8 cellular contexts compared by ENCODE assay signal in genomic region chr2:227033471-227034148, GRCh38.
A peak's percentile ranks its signal among the peaks of the same experiment; 100 is the strongest.
DNase-seq lines count a peak whose midpoint lies in the region; ATAC-seq and TF ChIP-seq lines count a peak whose summit lies in the region.

No MANE protein-coding gene starts in this region.

- H3K27ac Mint-ChIP-seq in activated CD4-positive, alpha-beta T cell treated with anti-CD3 and anti-CD28 coated beads, Interleukin-2, amount 10 ng/mL, durations not matched to agents 24 days and 14 days, result no peak overlapping the region
- H3K27ac Mint-ChIP-seq in activated naive CD8-positive, alpha-beta T cell treated with anti-CD3 and anti-CD28 coated beads for 36 hours, result no peak overlapping the region

- peak; percentile 68 for DNase-seq in activated CD4-positive, alpha-beta T cell treated with anti-CD3 and anti-CD28 coated beads, Interleukin-2, amount 10 ng/mL, durations not matched to agents 24 days and 14 days
- DNase-seq in activated CD4-positive, alpha-beta T cell treated with anti-CD3 and anti-CD28 coated beads, Interleukin-2, amount 50 U/mL, for 4 hours, result no peak
- peak; percentile 15 for DNase-seq in activated naive CD8-positive, alpha-beta T cell treated with anti-CD3 and anti-CD28 coated beads for 36 hours
- DNase-seq in iris pigment epithelial cell (ENCODE audit: low read depth), result peak; percentile 59
- DNase-seq in stromal cell of bone marrow (ENCODE audit: low read depth), result peak; percentile 15
- no peak for DNase-seq in MV-4-11 (lab: John Stamatoyannopoulos, UW)

- no peaks in the 10 kb centered on the region for H3K36me3 Mint-ChIP-seq in activated CD4-positive, alpha-beta T cell treated with anti-CD3 and anti-CD28 coated beads, Interleukin-2, amount 10 ng/mL, durations not matched to agents 24 days and 14 days (ENCODE audit: low read depth)
- no peaks in the 10 kb centered on the region for H3K36me3 Mint-ChIP-seq in activated naive CD8-positive, alpha-beta T cell treated with anti-CD3 and anti-CD28 coated beads for 36 hours

- peaks cover 5% of the 10 kb centered on the region for H3K9me3 Mint-ChIP-seq in activated CD4-positive, alpha-beta T cell treated with anti-CD3 and anti-CD28 coated beads, Interleukin-2, amount 10 ng/mL, durations not matched to agents 24 days and 14 days
- no peaks in the 10 kb centered on the region for H3K9me3 Mint-ChIP-seq in activated naive CD8-positive, alpha-beta T cell treated with anti-CD3 and anti-CD28 coated beads for 36 hours

- H3K4me1 Mint-ChIP-seq in activated CD4-positive, alpha-beta T cell treated with anti-CD3 and anti-CD28 coated beads, Interleukin-2, amount 10 ng/mL, durations not matched to agents 24 days and 14 days, result no peaks in the 10 kb centered on the region
- no peaks in the 10 kb centered on the region for H3K4me1 Mint-ChIP-seq in activated naive CD8-positive, alpha-beta T cell treated with anti-CD3 and anti-CD28 coated beads for 36 hours

- peak; percentile 87 for TF ChIP-seq CTCF in Loucy (conservative IDR thresholded peaks at IDR 0.05; ENCODE audit: low read length)

- no peaks in the 10 kb centered on the region for H4K20me1 ChIP-seq in Loucy (ENCODE audit: insufficient read depth, low read length, poor library complexity, severe bottlenecking)

- H3K4me2 ChIP-seq in Loucy (ENCODE audit: low read depth, low read length, poor library complexity, severe bottlenecking), result no peak overlapping the region

- H3K36me3 ChIP-seq in Loucy (ENCODE audit: insufficient read depth, low read length), result no peaks in the 10 kb centered on the region

- H3F3A ChIP-seq in Loucy (ENCODE audit: low read depth), result no peaks in the 10 kb centered on the region

- no peaks in the 10 kb centered on the region for H3K27me3 ChIP-seq in Loucy (ENCODE audit: insufficient read depth, low read length, poor library complexity, severe bottlenecking)

- ATAC-seq in GM21619 (IDR thresholded peaks at IDR 0.05; ENCODE audit: unreplicated experiment), result peak; percentile 82

- H3K9ac ChIP-seq in Loucy (ENCODE audit: low read depth, low read length, poor library complexity, severe bottlenecking), result no peak overlapping the region

- H3K79me2 ChIP-seq in Loucy (ENCODE audit: insufficient read depth, low read length), result no peaks in the 10 kb centered on the region

- H3K4me3 ChIP-seq in Loucy (ENCODE audit: low read length, poor library complexity, severe bottlenecking), result no peak overlapping the region

- H3K9me2 ChIP-seq in Loucy (replicated peaks; ENCODE audit: low read depth, low read length), result no peaks in the 10 kb centered on the region

- intact Hi-C loops in activated CD4-positive, alpha-beta T cell treated with anti-CD3 and anti-CD28 coated beads, Interleukin-2, amount 10 ng/mL, durations not matched to agents 24 days and 14 days (cut with micrococcal nuclease), result no loop called here

- no peak overlapping the region for H3K4me3 Mint-ChIP-seq in activated CD4-positive, alpha-beta T cell treated with anti-CD3 and anti-CD28 coated beads, Interleukin-2, amount 10 ng/mL, durations not matched to agents 24 days and 14 days
- H3K4me3 Mint-ChIP-seq in activated naive CD8-positive, alpha-beta T cell treated with anti-CD3 and anti-CD28 coated beads for 36 hours, result no peak overlapping the region

- peak overlapping the region; percentile 34 for H2AFZ ChIP-seq in Loucy (ENCODE audit: low read length)

- no peaks in the 10 kb centered on the region for H3K9me3 ChIP-seq in Loucy (ENCODE audit: insufficient read depth, low read depth, low read length)

- peaks cover 9% of the 10 kb centered on the region for H3K27me3 Mint-ChIP-seq in activated CD4-positive, alpha-beta T cell treated with anti-CD3 and anti-CD28 coated beads, Interleukin-2, amount 10 ng/mL, durations not matched to agents 24 days and 14 days
- H3K27me3 Mint-ChIP-seq in activated naive CD8-positive, alpha-beta T cell treated with anti-CD3 and anti-CD28 coated beads for 36 hours, result peaks cover 30% of the 10 kb centered on the region

- peaks cover 26% of the 10 kb centered on the region for H3K4me1 ChIP-seq in Loucy (ENCODE audit: insufficient read depth, low read length, poor library complexity, severe bottlenecking)

Comparison
In these comparisons a context has a peak if more than half of its experiments do, and no peak if none do; other contexts are left out.
1. DNase-seq: peak in activated CD4-positive, alpha-beta T cell treated with anti-CD3 and anti-CD28 coated beads, Interleukin-2, amount 10 ng/mL, durations not matched to agents 24 days and 14 days (single experiment), activated naive CD8-positive, alpha-beta T cell treated with anti-CD3 and anti-CD28 coated beads for 36 hours (single experiment), iris pigment epithelial cell (single experiment) and stromal cell of bone marrow (single experiment); none in activated CD4-positive, alpha-beta T cell treated with anti-CD3 and anti-CD28 coated beads, Interleukin-2, amount 50 U/mL, for 4 hours (0 of 2) and MV-4-11 (single experiment).